In the genomic region with DNA sequence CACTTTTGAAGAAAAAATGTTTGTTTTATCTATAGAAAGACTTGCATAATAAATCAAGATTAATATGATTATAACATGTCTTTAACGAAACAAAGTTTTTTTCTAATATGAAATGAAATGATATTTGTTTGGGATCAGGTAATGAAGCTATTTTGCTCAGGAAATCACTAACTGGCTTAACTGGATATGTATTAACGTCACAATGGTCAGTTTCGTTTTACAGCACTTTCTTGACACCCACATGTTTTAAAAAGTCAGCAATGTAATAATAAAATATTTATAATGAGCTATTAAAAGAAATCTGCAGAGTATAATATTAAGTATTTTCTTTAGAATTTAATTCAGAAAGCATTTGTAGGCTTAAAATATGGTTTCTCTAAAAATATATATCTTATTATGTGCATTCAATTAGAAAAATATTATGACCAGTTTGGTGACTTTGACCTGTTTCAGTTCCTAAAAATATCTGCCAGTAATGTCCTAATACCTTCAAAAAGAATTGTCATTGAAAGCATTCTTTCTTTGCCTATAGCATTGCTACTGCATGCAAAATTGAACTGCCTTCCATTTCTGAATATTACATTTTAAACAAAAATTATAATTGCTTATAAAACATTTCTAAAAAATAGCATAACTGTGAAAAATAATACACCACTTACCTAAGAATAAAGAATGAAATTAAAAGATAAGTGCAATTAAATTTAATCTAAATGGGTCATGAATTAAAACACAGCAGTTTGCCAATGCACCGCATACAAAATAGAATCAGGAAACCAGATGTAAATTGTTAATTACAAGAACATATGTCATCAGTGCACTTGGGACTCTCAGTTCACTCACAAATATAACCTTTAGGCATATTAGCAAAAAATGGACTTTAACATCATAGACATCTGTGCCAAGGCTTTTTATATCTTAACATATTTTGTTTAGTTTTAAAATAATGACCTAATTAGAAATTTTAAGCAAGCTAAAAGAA, we compare ENCODE assay signal across 12 cellular contexts. TPM values are rescaled to one million over a fixed set of nuclear protein-coding genes. Genes with fewer than 3 reads are reported as not detected.
DNase-seq lines count a peak whose midpoint lies in the region; ATAC-seq, FAIRE-seq and TF ChIP-seq lines count a peak whose summit lies in the region.
"Had no signal": no experiment of that assay in that cellular context is flagged by ENCODE, and none has a peak within 500 bp of the region (broad histone marks: within the 10 kb centered on the region; RNA-seq: fewer than 3 reads in every experiment).

No MANE protein-coding gene starts in this region.

- DNase-seq in GM13977 (ENCODE audit: low spot score) (peak; percentile 31), NAMALWA (ENCODE audit: low spot score) (no peak), GM12892 (ENCODE audit: insufficient read length) (no peak)
- DNase-seq in activated CD4-positive, alpha-beta T cell treated with anti-CD3 and anti-CD28 coated beads for 48 hours: no peak
- no peak for DNase-seq in stimulated activated CD4-positive, alpha-beta T cell treated with anti-CD3 and anti-CD28 coated beads, Interleukin-15, amount 100 ng/mL, for 24 hours
- DNase-seq: erythroblast; GDM1; NCI-H1092 treated with DMSO at 0.1 percent for 48 hours; stimulated activated CD4-positive, alpha-beta T cell treated with anti-CD3 and anti-CD28 coated beads, Interleukin-1b, Interleukin-23, amount 100 ng/mL, for 48 hours had no signal

- FAIRE-seq in GM12892 (lab: Jason Lieb, UNC): no peak

- ATAC-seq in GM19438 (IDR thresholded peaks at IDR 0.05; ENCODE audit: low read depth, unreplicated experiment) (peak; percentile 79), HG02870 (IDR thresholded peaks at IDR 0.05; ENCODE audit: unreplicated experiment) (peak; percentile 71), HG03521 (IDR thresholded peaks at IDR 0.05; ENCODE audit: unreplicated experiment) (peak; percentile 91)

- TF ChIP-seq CTCF in GM13977 (IDR thresholded peaks at IDR 0.05; ENCODE audit: extremely low read depth, insufficient read depth, missing control alignments): no peak

- no peak for TF ChIP-seq POLR2A in GM12892 (IDR thresholded peaks at IDR 0.05; ENCODE audit: low read depth, low read length)

- in situ Hi-C loops in GM13977 (cut with MboI; ENCODE audit: low pct_unique_long_range_greater_than_20kb, low sequenced_read_pairs, unreplicated experiment): no loop called here

RNA-seq across cellular contexts. Expression of a gene that starts 31.6 kb away (rescaled TPM):
- polyA plus RNA-seq in GM12892 (2012; ENCODE audit: missing spikeins): 4.5 TPM
